ENCODE assay signal across 26 cellular contexts in the genomic region with DNA sequence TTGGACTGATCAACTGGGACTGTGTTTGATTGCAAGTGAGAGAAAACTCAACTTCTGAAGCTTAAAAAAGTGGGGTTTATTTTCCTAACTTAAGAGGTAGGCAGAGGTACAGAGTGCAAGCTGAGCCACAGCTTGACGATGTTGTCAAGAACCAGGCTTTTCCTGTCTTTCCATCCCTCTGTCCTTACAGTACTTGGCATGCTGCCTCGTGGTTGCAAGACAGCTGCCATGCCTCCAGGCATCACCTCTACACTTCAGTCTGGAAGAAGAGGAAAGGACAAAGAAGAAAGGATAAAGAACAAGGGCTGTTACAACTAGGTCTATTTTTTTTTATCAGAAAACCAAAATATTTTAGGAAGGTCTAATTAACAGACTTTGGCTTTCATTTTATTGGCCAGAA. TPM values are rescaled to one million over a fixed set of nuclear protein-coding genes. Genes with fewer than 3 reads are reported as not detected.
A peak's percentile ranks its signal among the peaks of the same experiment; 100 is the strongest.
DNase-seq lines count a peak whose midpoint lies in the region; ATAC-seq and TF ChIP-seq lines count a peak whose summit lies in the region.
"Had no signal": no experiment of that assay in that cellular context is flagged by ENCODE, and none has a peak within 500 bp of the region (broad histone marks: within the 10 kb centered on the region; RNA-seq: fewer than 3 reads in every experiment).

No MANE protein-coding gene starts in this region.

- H3K4me1 ChIP-seq in left ventricle myocardium inferior (peaks cover 27% of the 10 kb centered on the region), heart left ventricle (peaks cover 0 to 18% (median 0%) of the 10 kb centered on the region in 12 donors), mammary epithelial cell (ENCODE audit: insufficient read depth, low read length) (peaks cover 26% of the 10 kb centered on the region), foreskin keratinocyte (peaks cover 4% of the 10 kb centered on the region)
- H3K4me1 ChIP-seq: Caco-2, Peyer's patch, SJCRH30 had no signal

- BruUV-seq in mammary epithelial cell (replicated peaks; lab: Mats Ljungman, UMichigan) = no TSS peak

- DNase-seq in left ventricle myocardium inferior (no peak), heart left ventricle (no peak), mammary epithelial cell (peak; percentile 53), foreskin keratinocyte (peak in 1 of 2 donors; percentile 44), midbrain (lab: John Stamatoyannopoulos, UW) (no peak), posterior vena cava (ENCODE audit: low spot score) (no peak), COR-L47 (lab: John Stamatoyannopoulos, UW) (no peak)
- DNase-seq: ACHN; Caco-2; CD4-positive, alpha-beta T cell; DMS 273 treated with DMSO at 0.1 percent for 48 hours; GF-D8; GOT3; Kasumi-1; NCI-H1092; NCI-H146; NCI-H2029; NCI-H226; NCI-H510A treated with DMSO at 0.1 percent for 48 hours; NCI-H774; Peyer's patch; SJCRH30 had no signal

- CTCF ChIA-PET in mammary epithelial cell (lab: Charles Lee; ENCODE audit: low non-redundant PET) = no interaction called here

- no peaks in the 10 kb centered on the region for H3K79me2 ChIP-seq in mammary epithelial cell (ENCODE audit: insufficient read depth, low read length)

- H3K27me3 ChIP-seq in left ventricle myocardium inferior (ENCODE audit: low read depth) (no peaks in the 10 kb centered on the region), heart left ventricle (no peaks in the 10 kb centered on the region), mammary epithelial cell (ENCODE audit: insufficient read depth, low read length) (no peaks in the 10 kb centered on the region), foreskin keratinocyte (peaks cover 5% of the 10 kb centered on the region)
- H3K27me3 ChIP-seq: BLaER1, Peyer's patch, SJCRH30 had no signal

- no peak for TF ChIP-seq CTCF in left ventricle myocardium inferior (IDR thresholded peaks at IDR 0.05; ENCODE audit: borderline replicate concordance)
- TF ChIP-seq CTCF in heart left ventricle (IDR thresholded peaks at IDR 0.05) = no peak
- no peak for TF ChIP-seq CTCF in mammary epithelial cell (conservative IDR thresholded peaks at IDR 0.05 in 1 of 2, IDR thresholded peaks at IDR 0.05 in 1 of 2; ENCODE audit: extremely low read depth in 1 of 2, insufficient read depth in 1 of 2, low read depth in 1 of 2, low read length in 2 of 2)
- no peak for TF ChIP-seq CTCF in foreskin keratinocyte (conservative IDR thresholded peaks at IDR 0.05)

- 92 to 93% (median 93%) methylated on average over 2 of the region's 2 CpGs for WGBS in heart left ventricle, 4 donors
- WGBS in mammary epithelial cell (ENCODE audit: low coverage, missing lambda C conversion rate) = 10% methylated on average over 2 of the region's 2 CpGs

- ATAC-seq in heart left ventricle = no peak
- ATAC-seq in foreskin keratinocyte = no peak
- ATAC-seq in HG02884 (IDR thresholded peaks at IDR 0.05; ENCODE audit: unreplicated experiment) = no peak
- ATAC-seq: HCT116 had no signal

- dilution Hi-C loops in mammary epithelial cell (cut with HindIII; ENCODE audit: low sequenced_read_pairs) = no loop called here

- H3K4me2 ChIP-seq in mammary epithelial cell (ENCODE audit: insufficient read depth, low read depth, low read length) = peak overlapping the region; percentile 7
- H3K4me2 ChIP-seq: BLaER1 had no signal

- H3K9ac ChIP-seq in mammary epithelial cell (ENCODE audit: insufficient read depth, low read length) = no peak overlapping the region
- H3K9ac ChIP-seq: BLaER1 had no signal

- intact Hi-C loops in left ventricle myocardium inferior (cut with micrococcal nuclease) (no loop called here), heart left ventricle (cut with DNase I) (loop anchor here in 1 of 10 donors (5.0 kb wide), 1 partner anchor 70 kb away; no protein-coding TSS in a partner anchor), mammary epithelial cell (cut with micrococcal nuclease) (no loop called here), posterior vena cava (cut with DNase I) (no loop called here)

- no peak for TF ChIP-seq POLR2A in heart left ventricle (IDR thresholded peaks at IDR 0.05)

- H4K20me1 ChIP-seq in mammary epithelial cell (ENCODE audit: insufficient read depth, low read length) = no peaks in the 10 kb centered on the region
- H4K20me1 ChIP-seq: BLaER1 had no signal

- peak overlapping the region; percentile 36 for H3K27ac ChIP-seq in left ventricle myocardium inferior (replicated peaks)
- H3K27ac ChIP-seq in heart left ventricle = peak overlapping the region in 1 of 12 donors; percentile 54
- H3K27ac ChIP-seq in mammary epithelial cell (ENCODE audit: insufficient read depth, low read depth, low read length) = no peak overlapping the region
- H3K27ac ChIP-seq in foreskin keratinocyte = peak overlapping the region; percentile 29
- H3K27ac ChIP-seq: 22Rv1, BLaER1, Peyer's patch, SJCRH30 had no signal

- no peak overlapping the region for H2AFZ ChIP-seq in mammary epithelial cell (ENCODE audit: low read depth, low read length)

- in situ Hi-C loops in mammary epithelial cell (cut with MboI; ENCODE audit: low sequenced_read_pairs in 2 of 2) = no loop called here

- no peaks in the 10 kb centered on the region for H3K36me3 ChIP-seq in left ventricle myocardium inferior
- no peaks in the 10 kb centered on the region for H3K36me3 ChIP-seq in heart left ventricle
- H3K36me3 ChIP-seq in mammary epithelial cell (ENCODE audit: insufficient read depth, low read length) = no peaks in the 10 kb centered on the region
- H3K36me3 ChIP-seq: BLaER1, Peyer's patch, SJCRH30 had no signal

- H3K4me3 ChIP-seq in left ventricle myocardium inferior (no peak overlapping the region), heart left ventricle (no peak overlapping the region), mammary epithelial cell (replicated peaks in 1 of 3; ENCODE audit: insufficient read depth in 1 of 3, low read depth in 2 of 3, low read length in 3 of 3) (no peak overlapping the region)
- H3K4me3 ChIP-seq: BLaER1, Peyer's patch, SJCRH30 had no signal

- H3K9me3 ChIP-seq in left ventricle myocardium inferior (replicated peaks) = peaks cover 4% of the 10 kb centered on the region
- peaks cover 0 to 5% (median 0%) of the 10 kb centered on the region in 12 donors for H3K9me3 ChIP-seq in heart left ventricle
- H3K9me3 ChIP-seq in mammary epithelial cell (replicated peaks; ENCODE audit: insufficient read depth, low read length) = peaks cover 6% of the 10 kb centered on the region
- H3K9me3 ChIP-seq: BLaER1, Caco-2, Peyer's patch, SJCRH30 had no signal

RNA-seq across cellular contexts. Expression of a gene that starts 51.8 kb away (rescaled TPM):
- total RNA-seq in left ventricle myocardium inferior (6.6 TPM), heart left ventricle (10 to 100 TPM in 2 of 9 donors, 1 to 10 TPM in 6, under 1 TPM in 1; 0.96 to 81.1 (median 5.5) TPM), mammary epithelial cell (under 1 TPM in 1 of 2 donors, not detected in 1; under 0.01 TPM), foreskin keratinocyte (not detected in 2 replicates), posterior vena cava (100 to 1,000 TPM in 1 of 2 donors, 10 to 100 TPM in 1; 62.2 to 130 TPM)
- polyA plus RNA-seq in heart left ventricle (10 to 100 TPM in 1 of 2 donors, 1 to 10 TPM in 1; 5.0 to 12.0 TPM), mammary epithelial cell (0.05 TPM), foreskin keratinocyte (not detected in 2 replicates)
- not detected for polyA minus RNA-seq in mammary epithelial cell
- total RNA-seq: Caco-2; CD4-positive, alpha-beta T cell had no signal
